19 cellular contexts compared by ENCODE assay signal in the genomic region with DNA sequence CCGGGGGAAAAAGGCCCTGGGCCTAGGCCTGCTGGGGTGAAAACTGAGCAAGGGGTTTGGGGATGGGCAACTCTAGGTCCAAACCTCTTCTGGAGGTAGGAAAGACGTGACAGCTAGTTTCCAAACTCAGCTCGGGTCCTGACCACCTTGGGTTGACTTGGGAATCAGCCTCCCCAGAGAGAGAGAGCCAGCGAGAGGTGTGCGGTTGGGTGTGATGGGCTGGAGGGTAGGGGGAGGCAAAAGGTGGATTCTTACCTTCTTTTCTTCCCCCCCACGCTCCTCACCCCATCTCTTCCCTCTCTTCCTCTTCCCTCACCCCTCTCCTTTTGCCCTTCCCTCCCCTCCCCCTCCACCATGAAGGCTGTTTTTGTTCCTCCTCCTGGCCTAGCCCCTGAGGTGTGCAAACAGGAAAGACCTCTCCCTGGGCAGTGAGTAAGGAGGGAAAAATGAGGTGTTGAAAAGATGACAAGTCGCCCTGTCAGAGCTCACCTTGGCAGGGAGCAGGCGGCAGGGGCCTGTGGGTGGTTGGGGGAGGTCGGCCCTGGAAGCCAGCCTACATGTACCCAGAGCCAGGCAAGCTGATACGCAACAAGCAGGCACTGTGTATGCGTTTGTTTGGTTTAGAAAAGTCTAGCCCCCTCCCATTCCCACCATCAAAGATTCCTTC. TPM values are rescaled to one million over a fixed set of nuclear protein-coding genes. Genes with fewer than 3 reads are reported as not detected.
DNase-seq lines count a peak whose midpoint lies in the region; ATAC-seq, FAIRE-seq and TF ChIP-seq lines count a peak whose summit lies in the region.
"Had no signal": no experiment of that assay in that cellular context is flagged by ENCODE, and none has a peak within 500 bp of the region (broad histone marks: within the 10 kb centered on the region; RNA-seq: fewer than 3 reads in every experiment).

No MANE protein-coding gene starts in this region.

- peak overlapping the region; percentile 40 for H3K4me3 ChIP-seq in HAP-1
- peak overlapping the region; percentile 60 for H3K4me3 ChIP-seq in NT2/D1 (ENCODE audit: insufficient read length, low read depth)
- H3K4me3 ChIP-seq: dorsolateral prefrontal cortex, MG63, suprapubic skin had no signal

- no peaks in the 10 kb centered on the region for H3K36me3 Mint-ChIP-seq in osteocyte (ENCODE audit: unreplicated experiment)

- TF ChIP-seq CTCF in osteocyte (IDR thresholded peaks at IDR 0.05): no peak

- FAIRE-seq in frontal cortex (lab: Jason Lieb, UNC): no peak

- no peaks in the 10 kb centered on the region for H3K27me3 ChIP-seq in HAP-1 (ENCODE audit: low read depth)
- H3K27me3 ChIP-seq in NT2/D1 (ENCODE audit: insufficient read depth, insufficient read length): no peaks in the 10 kb centered on the region
- H3K27me3 ChIP-seq: MG63, suprapubic skin had no signal

- H3K4me3 Mint-ChIP-seq in osteocyte (ENCODE audit: unreplicated experiment): no peak overlapping the region
- H3K4me3 Mint-ChIP-seq: activated B cell treated with CpG ODN at 0.5 μM for 24 hours, B cell, nephron, T-helper 17 cell had no signal

- no peaks in the 10 kb centered on the region; the same call in 1 of the 2 replicates for H3K9me3 ChIP-seq in HAP-1
- no peaks in the 10 kb centered on the region for H3K9me3 ChIP-seq in NT2/D1 (ENCODE audit: insufficient read depth, low read length)
- H3K9me3 ChIP-seq: MG63, suprapubic skin had no signal

- DNase-seq in HAP-1 (ENCODE audit: low spot score in 2 of 2) (peak; percentile 35 to 57), NT2/D1 (ENCODE audit: low read depth, low spot score) (no peak), osteocyte (ENCODE audit: extremely low spot score, unreplicated experiment) (peak; percentile 38), HuH-7 (ENCODE audit: low spot score) (no peak), frontal cortex (ENCODE audit: low spot score in 2 of 2) (no peak), GF-D8 (lab: John Stamatoyannopoulos, UW) (no peak)
- DNase-seq: activated B cell treated with CpG ODN at 0.5 μM for 24 hours; activated naive CD4-positive, alpha-beta T cell; dorsolateral prefrontal cortex; MG63; NCI-H748 treated with DMSO at 0.1 percent for 48 hours; RPMI8226; stimulated activated CD4-positive, alpha-beta T cell treated with anti-CD3 and anti-CD28 coated beads, Interleukin-2, amount 100 ng/mL, for 24 hours; T-helper 17 cell had no signal

- H3K4me1 Mint-ChIP-seq in osteocyte (ENCODE audit: unreplicated experiment): no peaks in the 10 kb centered on the region
- H3K4me1 Mint-ChIP-seq: activated B cell treated with CpG ODN at 0.5 μM for 24 hours, B cell had no signal

- peak; percentile 90 for ATAC-seq in esophagus mucosa
- ATAC-seq: sciatic nerve, T-helper 17 cell had no signal

- no peaks in the 10 kb centered on the region for H3K27me3 Mint-ChIP-seq in osteocyte (ENCODE audit: unreplicated experiment)
- H3K27me3 Mint-ChIP-seq: activated B cell treated with CpG ODN at 0.5 μM for 24 hours had no signal

- no peak overlapping the region for H3K27ac Mint-ChIP-seq in osteocyte (ENCODE audit: unreplicated experiment)
- H3K27ac Mint-ChIP-seq: activated B cell treated with CpG ODN at 0.5 μM for 24 hours, B cell, T-helper 17 cell had no signal

- in situ Hi-C loops in HAP-1 (cut with MboI; ENCODE audit: low sequenced_read_pairs): no loop called here

- peaks cover 50% of the 10 kb centered on the region for H3K4me1 ChIP-seq in HAP-1
- peaks cover 10% of the 10 kb centered on the region for H3K4me1 ChIP-seq in NT2/D1 (ENCODE audit: insufficient read depth, insufficient read length)
- H3K4me1 ChIP-seq: suprapubic skin had no signal

- H3K9me3 Mint-ChIP-seq in osteocyte (ENCODE audit: unreplicated experiment): no peaks in the 10 kb centered on the region
- H3K9me3 Mint-ChIP-seq: activated B cell treated with CpG ODN at 0.5 μM for 24 hours had no signal

- H3K9ac ChIP-seq in NT2/D1 (ENCODE audit: insufficient read length, low read depth): peak overlapping the region; percentile 87

- H3K36me3 ChIP-seq in HAP-1 (replicated peaks) (no peaks in the 10 kb centered on the region), NT2/D1 (ENCODE audit: insufficient read depth, insufficient read length, low read length) (no peaks in the 10 kb centered on the region)
- H3K36me3 ChIP-seq: MG63, suprapubic skin had no signal

RNA-seq across cellular contexts. Expression of a gene that starts 14.8 kb away (rescaled TPM):
- 10.6 TPM for total RNA-seq in esophagus mucosa
- total RNA-seq in osteocyte: 27.8 and 29.7 TPM in 2 replicates
- total RNA-seq in frontal cortex: 146 TPM

Comparison
In these comparisons a context has a peak if more than half of its experiments do, and no peak if none do; other contexts are left out.
1. DNase-seq: peak in HAP-1 (2 of 2) and osteocyte (single experiment); none in NT2/D1 (single experiment), HuH-7 (single experiment), frontal cortex (0 of 2) and GF-D8 (single experiment).